Comparison of ENCODE assay signal across 11 cellular contexts in genomic region chr2:17822452-17823117, GRCh38. TPM values are rescaled to one million over a fixed set of nuclear protein-coding genes. Genes with fewer than 3 reads are reported as not detected.
DNase-seq lines count a peak whose midpoint lies in the region; ATAC-seq and TF ChIP-seq lines count a peak whose summit lies in the region.
"Had no signal": no experiment of that assay in that cellular context is flagged by ENCODE, and none has a peak within 500 bp of the region (broad histone marks: within the 10 kb centered on the region; RNA-seq: fewer than 3 reads in every experiment).

No MANE protein-coding gene starts in this region.

- peak overlapping the region; percentile 69 for H3K27ac Mint-ChIP-seq in stimulated activated memory B cell treated with anti-CD40 and anti-IgM and Interleukin-4, amounts not matched to agents 10 μg/mL and 1 μg/mL and 100 μg/mL, for 72 hours

- no peaks in the 10 kb centered on the region for H3K9me3 ChIP-seq in tibial artery

- H3K36me3 ChIP-seq in tibial artery, result no peaks in the 10 kb centered on the region

- H3K9me3 Mint-ChIP-seq in stimulated activated memory B cell treated with anti-CD40 and anti-IgM and Interleukin-4, amounts not matched to agents 10 μg/mL and 1 μg/mL and 100 μg/mL, for 72 hours, result no peaks in the 10 kb centered on the region
- H3K9me3 Mint-ChIP-seq: naive thymus-derived CD8-positive, alpha-beta T cell had no signal

- H3K36me3 Mint-ChIP-seq in stimulated activated memory B cell treated with anti-CD40 and anti-IgM and Interleukin-4, amounts not matched to agents 10 μg/mL and 1 μg/mL and 100 μg/mL, for 72 hours, result no peaks in the 10 kb centered on the region
- H3K36me3 Mint-ChIP-seq: brain; naive thymus-derived CD8-positive, alpha-beta T cell had no signal

- DNase-seq in RPMI8226 (peak; percentile 16), left lobe of liver (ENCODE audit: low spot score) (no peak), tibial artery (no peak), AG08396 (ENCODE audit: low spot score) (no peak)
- DNase-seq: activated CD4-positive, alpha-beta T cell treated with anti-CD3 and anti-CD28 coated beads, Interleukin-2, amount 50 U/mL, for 4 hours; foreskin fibroblast; naive thymus-derived CD8-positive, alpha-beta T cell had no signal

- peaks cover 0 to 19% (median 12%) of the 10 kb centered on the region in 4 donors for H3K4me1 ChIP-seq in tibial artery

- no peaks in the 10 kb centered on the region for H3K27me3 ChIP-seq in tibial artery

- H3K27me3 Mint-ChIP-seq in stimulated activated memory B cell treated with anti-CD40 and anti-IgM and Interleukin-4, amounts not matched to agents 10 μg/mL and 1 μg/mL and 100 μg/mL, for 72 hours, result no peaks in the 10 kb centered on the region

- H3K4me3 Mint-ChIP-seq in stimulated activated memory B cell treated with anti-CD40 and anti-IgM and Interleukin-4, amounts not matched to agents 10 μg/mL and 1 μg/mL and 100 μg/mL, for 72 hours, result no peak overlapping the region
- H3K4me3 Mint-ChIP-seq: naive thymus-derived CD8-positive, alpha-beta T cell had no signal

- ATAC-seq in GM19351 (IDR thresholded peaks at IDR 0.05; ENCODE audit: unreplicated experiment), result peak; percentile 51
- peak; percentile 52 for ATAC-seq in HG02678 (IDR thresholded peaks at IDR 0.05; ENCODE audit: unreplicated experiment)
- ATAC-seq in stimulated activated memory B cell treated with anti-CD40 and anti-IgM and Interleukin-4, amounts not matched to agents 10 μg/mL and 1 μg/mL and 100 μg/mL, for 72 hours, result peak; percentile 78
- no peak for ATAC-seq in left lobe of liver
- ATAC-seq: naive thymus-derived CD8-positive, alpha-beta T cell had no signal

- TF ChIP-seq CTCF in tibial artery (IDR thresholded peaks at IDR 0.05), result no peak

- no peak overlapping the region for H3K4me3 ChIP-seq in tibial artery

- peaks cover 58% of the 10 kb centered on the region for H3K4me1 Mint-ChIP-seq in stimulated activated memory B cell treated with anti-CD40 and anti-IgM and Interleukin-4, amounts not matched to agents 10 μg/mL and 1 μg/mL and 100 μg/mL, for 72 hours

- no peak overlapping the region for H3K27ac ChIP-seq in tibial artery

- intact Hi-C loops in tibial artery (cut with DNase I; ENCODE audit: low total_unique reads), result no loop called here

RNA-seq across cellular contexts. Expression of gene MSGN1, which starts 6.3 kb away (rescaled TPM):
- not detected for total RNA-seq in left lobe of liver
- total RNA-seq: naive thymus-derived CD8-positive, alpha-beta T cell had no signal

RNA-seq across cellular contexts. Expression of gene KCNS3, which starts 55.9 kb away (rescaled TPM):
- 4.7 TPM for total RNA-seq in left lobe of liver
- total RNA-seq: naive thymus-derived CD8-positive, alpha-beta T cell had no signal
